In the genomic region with DNA sequence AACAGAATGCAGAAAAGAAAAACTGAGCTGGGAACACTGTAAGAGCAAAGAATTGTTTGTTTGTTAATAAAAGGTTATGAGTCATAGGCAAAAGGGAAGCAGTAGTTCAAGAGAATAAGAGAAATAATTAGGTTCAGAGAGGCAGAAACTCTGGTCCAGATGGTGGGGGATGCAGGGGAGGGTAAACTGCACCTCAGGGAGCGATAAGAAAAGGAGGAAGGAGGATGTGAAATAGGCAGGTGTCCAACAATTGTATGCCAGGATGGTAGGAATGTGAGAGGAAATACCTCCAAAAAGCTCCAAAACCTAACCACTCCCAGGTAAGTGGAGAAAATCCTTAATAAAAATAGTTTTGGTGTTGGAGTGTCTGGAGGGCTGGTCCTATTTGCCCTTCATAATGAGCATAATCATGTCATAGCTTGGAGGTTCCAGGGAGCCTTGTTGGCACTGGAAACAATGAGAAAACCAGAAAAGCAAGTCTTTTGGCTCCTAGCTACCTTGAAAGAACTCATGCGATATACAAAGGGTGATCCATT, we compare ENCODE assay signal across 9 cellular contexts.
DNase-seq lines count a peak whose midpoint lies in the region; ATAC-seq and TF ChIP-seq lines count a peak whose summit lies in the region.
"Had no signal": no experiment of that assay in that cellular context is flagged by ENCODE, and none has a peak within 500 bp of the region (broad histone marks: within the 10 kb centered on the region; RNA-seq: fewer than 3 reads in every experiment).

No MANE protein-coding gene starts in this region.

- intact Hi-C loops in CD14-positive monocyte (cut with micrococcal nuclease) (loop anchor here in 1 of 2 donors (10.0 kb wide), 3 partner anchors 158 to 408 kb away; a partner anchor contains a TSS), left colon (cut with DNase I, micrococcal nuclease) (no loop called here)

- peak overlapping the region in 1 of 2 donors; percentile 56 for H3K4me3 Mint-ChIP-seq in CD14-positive monocyte

- no peaks in the 10 kb centered on the region for H4K20me1 ChIP-seq in OCI-LY3 (ENCODE audit: insufficient read depth, low read length)

- H3K4me3 ChIP-seq in OCI-LY3 (ENCODE audit: low read length) (no peak overlapping the region), Peyer's patch (no peak overlapping the region)

- H3K4me1 ChIP-seq in OCI-LY3 (ENCODE audit: low read length) (peaks cover 26% of the 10 kb centered on the region), Peyer's patch (peaks cover 0 to 26% (median 3%) of the 10 kb centered on the region in 4 donors)

- H3K4me2 ChIP-seq in OCI-LY3 (ENCODE audit: low read length) = peak overlapping the region; percentile 24

- peak overlapping the region; percentile 70 to 94 (median 86) for H3K27ac Mint-ChIP-seq in CD14-positive monocyte

- H3K9me3 ChIP-seq in OCI-LY3 (ENCODE audit: insufficient read depth, low read length) (no peaks in the 10 kb centered on the region), Peyer's patch (no peaks in the 10 kb centered on the region)

- H3K79me2 ChIP-seq in OCI-LY3 (ENCODE audit: low read length) = no peaks in the 10 kb centered on the region

- ATAC-seq in left colon = peak; percentile 53
- no peak for ATAC-seq in HG03139 (IDR thresholded peaks at IDR 0.05; ENCODE audit: unreplicated experiment)

- H3K27ac ChIP-seq in OCI-LY3 (ENCODE audit: low read length) = no peak overlapping the region
- H3K27ac ChIP-seq in Peyer's patch = peak overlapping the region in 2 of 4 donors; percentile 10 to 40

- peaks cover 61% of the 10 kb centered on the region for H3K4me1 Mint-ChIP-seq in CD14-positive monocyte

- H3K36me3 ChIP-seq in OCI-LY3 (replicated peaks; ENCODE audit: low read depth, low read length) = no peaks in the 10 kb centered on the region
- no peaks in the 10 kb centered on the region for H3K36me3 ChIP-seq in Peyer's patch

- no peak overlapping the region for H2AFZ ChIP-seq in OCI-LY3 (ENCODE audit: low read depth, low read length)

- H3K9ac ChIP-seq in OCI-LY3 (ENCODE audit: low read length) = no peak overlapping the region

- peaks cover 0 to 5% (median 0%) of the 10 kb centered on the region in 7 donors for H3K9me3 Mint-ChIP-seq in CD14-positive monocyte

- TF ChIP-seq CTCF in CD14-positive monocyte (IDR thresholded peaks at IDR 0.05) = no peak
- no peak for TF ChIP-seq CTCF in OCI-LY3 (IDR thresholded peaks at IDR 0.05; ENCODE audit: low read depth, low read length)
- TF ChIP-seq CTCF in Peyer's patch (IDR thresholded peaks at IDR 0.05) = no peak

- no peaks in the 10 kb centered on the region for H3K36me3 Mint-ChIP-seq in CD14-positive monocyte

- peaks cover 0 to 8% (median 2%) of the 10 kb centered on the region in 3 donors for H3K27me3 Mint-ChIP-seq in CD14-positive monocyte (ENCODE audit: low read depth in 3 of 3)

- no peak for TF ChIP-seq POLR2A in Peyer's patch (IDR thresholded peaks at IDR 0.05)

- no peaks in the 10 kb centered on the region for H3K27me3 ChIP-seq in OCI-LY3 (ENCODE audit: low read depth, low read length)
- H3K27me3 ChIP-seq in Peyer's patch = no peaks in the 10 kb centered on the region

- DNase-seq in CD14-positive monocyte (ENCODE audit: low spot score) (no peak), H4 (ENCODE audit: low spot score) (peak; percentile 68), left colon (no peak), HUDEP-2 (lab: John Stamatoyannopoulos, UW; ENCODE audit: unreplicated experiment in 76 of 76) (no peak), Peyer's patch (no peak), midbrain (lab: John Stamatoyannopoulos, UW) (no peak)
- DNase-seq: SHP77 treated with DMSO at 0.1 percent for 48 hours had no signal
